ENCODE assay signal across 20 cellular contexts in genomic region chr15:100346866-100347512, GRCh38.
"Had no signal": no experiment of that assay in that cellular context is flagged by ENCODE, and none has a peak within 500 bp of the region (broad histone marks: within the 10 kb centered on the region; RNA-seq: fewer than 3 reads in every experiment).

No MANE protein-coding gene starts in this region.

- H3K9me3 ChIP-seq: gastroesophageal sphincter, left lung, ovary, right atrium auricular region, tibial nerve, upper lobe of right lung had no signal

- H2AFZ ChIP-seq: neural progenitor cell had no signal

- H3K36me3 ChIP-seq: gastroesophageal sphincter, left lung, neural progenitor cell, ovary, right atrium auricular region, tibial nerve, upper lobe of right lung had no signal

- H3K4me3 Mint-ChIP-seq: dendritic cell treated with granulocyte-macrophage colony-stimulating factor and Interleukin-4, amounts not matched to agents 40 ng/mL and 50 ng/mL, for 4 days; natural killer cell treated with Interleukin-12 subunit alpha and Interleukin-12 subunit beta and Interleukin-15 and Interleukin-18, amount 100 ng/mL, for 72 hours; neural progenitor cell; stimulated activated effector memory CD8-positive, alpha-beta T cell treated with anti-CD3 and anti-CD28 coated beads, Interleukin-12 subunit alpha, Interleukin-12 subunit beta, amount 100 ng/mL, for 72 hours had no signal

- H3K27ac ChIP-seq: gastroesophageal sphincter, left lung, neural progenitor cell, ovary, right atrium auricular region, upper lobe of right lung had no signal

- H3K4me1 ChIP-seq: neural progenitor cell had no signal

- H3K4me2 ChIP-seq: neural progenitor cell, smooth muscle cell had no signal

- H3K36me3 Mint-ChIP-seq: natural killer cell treated with Interleukin-12 subunit alpha and Interleukin-12 subunit beta and Interleukin-15 and Interleukin-18, amount 100 ng/mL, for 72 hours; neural progenitor cell; stimulated activated effector memory CD8-positive, alpha-beta T cell treated with anti-CD3 and anti-CD28 coated beads, Interleukin-12 subunit alpha, Interleukin-12 subunit beta, amount 100 ng/mL, for 72 hours had no signal

- H3K27me3 ChIP-seq: gastroesophageal sphincter, ovary, right atrium auricular region, tibial nerve, upper lobe of right lung had no signal

- H3K27ac Mint-ChIP-seq: dendritic cell treated with granulocyte-macrophage colony-stimulating factor and Interleukin-4, amounts not matched to agents 40 ng/mL and 50 ng/mL, for 4 days; natural killer cell treated with Interleukin-12 subunit alpha and Interleukin-12 subunit beta and Interleukin-15 and Interleukin-18, amount 100 ng/mL, for 72 hours; neural progenitor cell; stimulated activated effector memory CD8-positive, alpha-beta T cell treated with anti-CD3 and anti-CD28 coated beads, Interleukin-12 subunit alpha, Interleukin-12 subunit beta, amount 100 ng/mL, for 72 hours had no signal

- H3K9me3 Mint-ChIP-seq: natural killer cell treated with Interleukin-12 subunit alpha and Interleukin-12 subunit beta and Interleukin-15 and Interleukin-18, amount 100 ng/mL, for 72 hours; neural progenitor cell; stimulated activated effector memory CD8-positive, alpha-beta T cell treated with anti-CD3 and anti-CD28 coated beads, Interleukin-12 subunit alpha, Interleukin-12 subunit beta, amount 100 ng/mL, for 72 hours had no signal

- ATAC-seq: gastroesophageal sphincter; left lung; natural killer cell treated with Interleukin-12 subunit alpha and Interleukin-12 subunit beta and Interleukin-15 and Interleukin-18, amount 100 ng/mL, for 72 hours; stimulated activated effector memory CD8-positive, alpha-beta T cell treated with anti-CD3 and anti-CD28 coated beads, Interleukin-12 subunit alpha, Interleukin-12 subunit beta, amount 100 ng/mL, for 72 hours; stimulated activated naive CD8-positive, alpha-beta T cell treated with anti-CD3 and anti-CD28 coated beads, Interleukin-15, Interleukin-2, amounts not matched to agents 100 U/mL and 50 U/mL, for 24 hours; upper lobe of right lung had no signal

- H3K4me3 ChIP-seq: gastroesophageal sphincter, left lung, lung, neural progenitor cell, ovary, right atrium auricular region, smooth muscle cell, tibial nerve, upper lobe of right lung had no signal

- H3K9ac ChIP-seq: neural progenitor cell had no signal

- DNase-seq: glutamatergic neuron; islet precursor cell; left lung; mesenchymal stem cell; midbrain; nucleus accumbens; ovary; stimulated activated CD4-positive, alpha-beta T cell treated with anti-CD3 and anti-CD28 coated beads, Interleukin-4, amount 100 ng/mL, for 1 hour; stimulated activated CD8-positive, alpha-beta memory T cell treated with anti-CD3 and anti-CD28 coated beads, Interleukin-4, amount 100 ng/mL, for 48 hours; stimulated activated naive CD8-positive, alpha-beta T cell treated with anti-CD3 and anti-CD28 coated beads, Interleukin-15, Interleukin-2, amounts not matched to agents 100 U/mL and 50 U/mL, for 24 hours; upper lobe of right lung had no signal
